Comparison of ENCODE assay signal across 14 cellular contexts in the genomic region with DNA sequence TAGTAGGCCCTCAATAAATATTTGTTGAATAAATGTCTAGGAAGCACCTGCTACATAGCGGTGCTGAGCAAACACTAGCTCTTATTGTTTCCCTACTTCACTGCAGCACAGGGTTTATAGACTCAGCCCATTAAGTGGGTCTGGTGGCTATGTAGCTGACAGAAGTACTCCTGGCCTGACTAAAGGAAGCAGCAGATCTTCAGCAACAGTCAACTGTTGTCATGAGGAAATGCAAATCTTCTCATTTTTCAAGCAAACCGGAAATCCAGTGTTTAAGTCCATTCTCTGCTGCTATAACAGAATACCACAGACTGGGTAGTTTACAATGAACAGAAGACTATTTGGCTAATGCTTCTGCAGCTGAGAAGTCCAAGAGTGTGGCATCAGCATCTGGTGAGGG. TPM values are rescaled to one million over a fixed set of nuclear protein-coding genes. Genes with fewer than 3 reads are reported as not detected.
DNase-seq lines count a peak whose midpoint lies in the region; ATAC-seq lines count a peak whose summit lies in the region.
"Had no signal": no experiment of that assay in that cellular context is flagged by ENCODE, and none has a peak within 500 bp of the region (broad histone marks: within the 10 kb centered on the region; RNA-seq: fewer than 3 reads in every experiment).

No MANE protein-coding gene starts in this region.

- no peaks in the 10 kb centered on the region for H3K36me3 ChIP-seq in MG63

- no peaks in the 10 kb centered on the region for H3K27me3 ChIP-seq in MG63

- no peaks in the 10 kb centered on the region; the same call in 1 of the 2 replicates for H3K9me3 ChIP-seq in MG63
- H3K9me3 ChIP-seq: psoas muscle had no signal

- DNase-seq in NCI-H510A treated with DMSO at 0.1 percent for 48 hours (lab: John Stamatoyannopoulos, UW), result peak; percentile 36
- DNase-seq in NCI-H510A (lab: John Stamatoyannopoulos, UW), result no peak
- DNase-seq in NCI-H345 treated with DMSO at 0.1 percent for 48 hours (lab: John Stamatoyannopoulos, UW; ENCODE audit: unreplicated experiment), result peak; percentile 13
- peak; percentile 55 for DNase-seq in germinal center (ENCODE audit: low spot score)
- no peak for DNase-seq in NCI-H2227 treated with DMSO at 0.1 percent for 48 hours (lab: John Stamatoyannopoulos, UW)
- no peak for DNase-seq in MG63
- no peak for DNase-seq in activated CD4-positive, alpha-beta T cell treated with anti-CD3 and anti-CD28 coated beads for 1 hour
- DNase-seq: ACHN; COR-L47; naive thymus-derived CD8-positive, alpha-beta T cell; NCI-H146; NCI-H526 treated with DMSO at 0.1 percent for 48 hours; psoas muscle had no signal

- ATAC-seq in HG03175 (IDR thresholded peaks at IDR 0.05; ENCODE audit: unreplicated experiment), result peak; percentile 26
- ATAC-seq: naive thymus-derived CD8-positive, alpha-beta T cell; psoas muscle had no signal

- no peak overlapping the region for H3K4me3 ChIP-seq in MG63
- H3K4me3 ChIP-seq: psoas muscle had no signal

RNA-seq across cellular contexts. Expression of gene TEX10, which starts 2.8 kb away (rescaled TPM):
- total RNA-seq in MG63 (2014; rRNA removed; shearing (Covaris generic); ENCODE audit: low replicate concordance), result 56.2 and 79.4 TPM in 2 replicates

Comparison
In these comparisons a context has a peak if more than half of its experiments do, and no peak if none do; other contexts are left out.
1. DNase-seq: peak in NCI-H510A treated with DMSO at 0.1 percent for 48 hours (single experiment), NCI-H345 treated with DMSO at 0.1 percent for 48 hours (single experiment) and germinal center (single experiment); none in NCI-H510A (single experiment), NCI-H2227 treated with DMSO at 0.1 percent for 48 hours (single experiment), MG63 (single experiment) and activated CD4-positive, alpha-beta T cell treated with anti-CD3 and anti-CD28 coated beads for 1 hour (single experiment).